19 cellular contexts compared by ENCODE assay signal in the genomic region with DNA sequence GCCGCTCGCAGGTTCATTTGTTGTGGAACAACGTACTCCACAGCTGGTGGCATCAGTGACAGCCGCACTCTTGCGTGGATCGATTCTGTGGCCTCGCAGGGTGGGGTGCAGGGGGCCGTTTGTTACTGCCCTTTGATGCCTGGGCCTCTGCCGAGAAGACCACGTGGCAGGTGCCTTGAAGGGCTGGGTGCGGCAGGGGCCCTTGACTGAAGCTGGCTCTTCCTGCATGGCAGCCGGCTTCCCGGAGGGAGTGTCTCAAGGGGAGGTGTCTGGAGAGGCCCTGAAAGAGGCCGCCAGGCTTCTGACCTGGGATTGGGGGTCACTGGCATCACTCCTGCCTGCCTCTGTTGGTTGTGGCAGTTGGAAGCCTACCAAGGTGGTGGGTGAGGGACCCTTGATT. TPM values are rescaled to one million over a fixed set of nuclear protein-coding genes. Genes with fewer than 3 reads are reported as not detected.
A peak's percentile ranks its signal among the peaks of the same experiment; 100 is the strongest.
DNase-seq lines count a peak whose midpoint lies in the region; ATAC-seq and TF ChIP-seq lines count a peak whose summit lies in the region.
"Had no signal": no experiment of that assay in that cellular context is flagged by ENCODE, and none has a peak within 500 bp of the region (broad histone marks: within the 10 kb centered on the region; RNA-seq: fewer than 3 reads in every experiment).

No MANE protein-coding gene starts in this region.

- intact Hi-C loops in esophagus squamous epithelium (cut with DNase I) (no loop called here), posterior vena cava (cut with DNase I) (no loop called here)

- no peak for TF ChIP-seq POLR2A in esophagus squamous epithelium (IDR thresholded peaks at IDR 0.05)

- DNase-seq in RWPE1 (ENCODE audit: low spot score) (no peak), esophagus squamous epithelium (lab: John Stamatoyannopoulos, UW) (no peak), neural crest cell (ENCODE audit: low read depth, low spot score) (no peak), posterior vena cava (ENCODE audit: low spot score) (no peak)
- DNase-seq in stimulated activated naive CD8-positive, alpha-beta T cell treated with anti-CD3 and anti-CD28 coated beads, Interleukin-15, amount 100 ng/mL, for 72 hours, result no peak
- DNase-seq: activated CD4-positive, alpha-beta T cell treated with anti-CD3 and anti-CD28 coated beads for 4 hours; cortex of kidney; KG1; MV-4-11; naive thymus-derived CD4-positive, alpha-beta T cell; NCI-H1694 treated with DMSO at 0.1 percent for 48 hours; NCI-H524; stimulated activated CD4-positive, alpha-beta T cell treated with anti-CD3 and anti-CD28 coated beads, Interleukin-15, amount 100 ng/mL, for 24 hours had no signal

- H3K36me3 ChIP-seq in esophagus squamous epithelium (peaks cover 0 to 45% (median 6%) of the 10 kb centered on the region in 3 donors), subcutaneous abdominal adipose tissue (ENCODE audit: control insufficient read depth in 5 of 5, insufficient read depth in 5 of 5, low read length in 5 of 5) (peaks cover 0 to 36% (median 17%) of the 10 kb centered on the region in 5 donors)
- H3K36me3 ChIP-seq: brain microvascular endothelial cell, prostate gland had no signal

- no peak overlapping the region for H3K9ac ChIP-seq in subcutaneous abdominal adipose tissue (ENCODE audit: low read length in 5 of 5)

- WGBS in esophagus squamous epithelium, 2 donors, result no CpG with 5 or more reads among the region's 14 CpGs

- H3K4me3 ChIP-seq in esophagus squamous epithelium (no peak overlapping the region), subcutaneous abdominal adipose tissue (ENCODE audit: low read depth in 1 of 5, low read length in 5 of 5) (no peak overlapping the region)
- H3K4me3 ChIP-seq: prostate gland, tibial nerve had no signal

- peak overlapping the region; percentile 3; the same call in 1 of the 2 replicates for H3K27ac ChIP-seq in RWPE1
- peak overlapping the region; percentile 77 to 89 (median 82) for H3K27ac ChIP-seq in esophagus squamous epithelium
- peak overlapping the region; percentile 60 for H3K27ac ChIP-seq in subcutaneous abdominal adipose tissue (ENCODE audit: low read depth, low read length)
- H3K27ac ChIP-seq: brain microvascular endothelial cell, prostate gland had no signal

- H3K36me3 Mint-ChIP-seq in neural crest cell (ENCODE audit: low read depth), result peaks cover 8% of the 10 kb centered on the region

- ATAC-seq in stimulated activated naive CD8-positive, alpha-beta T cell treated with anti-CD3 and anti-CD28 coated beads, Interleukin-15, amount 100 ng/mL, for 72 hours, result no peak
- no peak for ATAC-seq in GM21360 (IDR thresholded peaks at IDR 0.05; ENCODE audit: unreplicated experiment)
- ATAC-seq: left lobe of liver; naive thymus-derived CD4-positive, alpha-beta T cell had no signal

- no peaks in the 10 kb centered on the region for H3K9me3 ChIP-seq in esophagus squamous epithelium
- no peaks in the 10 kb centered on the region for H3K9me3 ChIP-seq in subcutaneous abdominal adipose tissue (ENCODE audit: control insufficient read depth in 5 of 5, low read length in 5 of 5)
- H3K9me3 ChIP-seq: prostate gland, tibial nerve had no signal

- POLR2A ChIA-PET in RWPE1 (lab: Yijun Ruan, JAX; ENCODE audit: low non-redundant PET), result no interaction called here

- peak overlapping the region; percentile 67 for H3K27ac Mint-ChIP-seq in neural crest cell (ENCODE audit: unreplicated experiment)
- H3K27ac Mint-ChIP-seq in stimulated activated naive CD8-positive, alpha-beta T cell treated with anti-CD3 and anti-CD28 coated beads, Interleukin-15, amount 100 ng/mL, for 72 hours, result no peak overlapping the region
- H3K27ac Mint-ChIP-seq: naive thymus-derived CD4-positive, alpha-beta T cell had no signal

- H3K9me3 Mint-ChIP-seq in neural crest cell, result no peaks in the 10 kb centered on the region
- H3K9me3 Mint-ChIP-seq in stimulated activated naive CD8-positive, alpha-beta T cell treated with anti-CD3 and anti-CD28 coated beads, Interleukin-15, amount 100 ng/mL, for 72 hours, result no peaks in the 10 kb centered on the region
- H3K9me3 Mint-ChIP-seq: naive thymus-derived CD4-positive, alpha-beta T cell had no signal

- H3K27me3 Mint-ChIP-seq in neural crest cell (ENCODE audit: low read depth), result no peaks in the 10 kb centered on the region
- no peaks in the 10 kb centered on the region for H3K27me3 Mint-ChIP-seq in stimulated activated naive CD8-positive, alpha-beta T cell treated with anti-CD3 and anti-CD28 coated beads, Interleukin-15, amount 100 ng/mL, for 72 hours
- H3K27me3 Mint-ChIP-seq: naive thymus-derived CD4-positive, alpha-beta T cell had no signal

- no peak overlapping the region for H3K4me3 Mint-ChIP-seq in neural crest cell
- H3K4me3 Mint-ChIP-seq in stimulated activated naive CD8-positive, alpha-beta T cell treated with anti-CD3 and anti-CD28 coated beads, Interleukin-15, amount 100 ng/mL, for 72 hours, result no peak overlapping the region
- H3K4me3 Mint-ChIP-seq: naive thymus-derived CD4-positive, alpha-beta T cell had no signal

- peaks cover 18 to 53% (median 23%) of the 10 kb centered on the region in 3 donors for H3K4me1 ChIP-seq in esophagus squamous epithelium
- peaks cover 0 to 20% (median 0%) of the 10 kb centered on the region in 5 donors for H3K4me1 ChIP-seq in subcutaneous abdominal adipose tissue (ENCODE audit: control insufficient read depth in 5 of 5, insufficient read depth in 5 of 5, low read length in 5 of 5)
- H3K4me1 ChIP-seq: prostate gland had no signal

- H3K27me3 ChIP-seq in esophagus squamous epithelium, result no peaks in the 10 kb centered on the region
- H3K27me3 ChIP-seq in subcutaneous abdominal adipose tissue (ENCODE audit: control insufficient read depth in 5 of 5, insufficient read depth in 4 of 5, low read length in 5 of 5), result no peaks in the 10 kb centered on the region
- H3K27me3 ChIP-seq: brain microvascular endothelial cell, tibial nerve had no signal

- CTCF ChIA-PET in RWPE1 (lab: Yijun Ruan, JAX), result no interaction called here

- peaks cover 12% of the 10 kb centered on the region for H3K4me1 Mint-ChIP-seq in neural crest cell
- H3K4me1 Mint-ChIP-seq in stimulated activated naive CD8-positive, alpha-beta T cell treated with anti-CD3 and anti-CD28 coated beads, Interleukin-15, amount 100 ng/mL, for 72 hours, result no peaks in the 10 kb centered on the region

- TF ChIP-seq CTCF in RWPE1 (conservative IDR thresholded peaks at IDR 0.05; ENCODE audit: low read depth), result no peak
- TF ChIP-seq CTCF in esophagus squamous epithelium (IDR thresholded peaks at IDR 0.05), result no peak
- no peak for TF ChIP-seq CTCF in neural crest cell (conservative IDR thresholded peaks at IDR 0.05)

RNA-seq across cellular contexts. Expression of gene TBCD, which starts 43.8 kb away (rescaled TPM):
- total RNA-seq in esophagus squamous epithelium, result 10 to 100 TPM; 38.8 to 58.3 (median 55.0) TPM
- 155 and 166 TPM in 2 replicates for total RNA-seq in neural crest cell
- total RNA-seq in posterior vena cava, result 10 to 100 TPM; 72.5 to 80.5 TPM

RNA-seq across cellular contexts. Expression of gene ZNF750, which starts 44.2 kb away (rescaled TPM):
- total RNA-seq in esophagus squamous epithelium (100 to 1,000 TPM in 2 of 4 donors, 10 to 100 TPM in 2; 55.4 to 253 (median 96.8) TPM), neural crest cell (not detected in 2 replicates), posterior vena cava (not detected)
- total RNA-seq: naive thymus-derived CD4-positive, alpha-beta T cell; tibial nerve had no signal

Comparison
In these comparisons a context has a peak if more than half of its experiments do, and no peak if none do; other contexts are left out.
1. H3K27ac ChIP-seq: peak in every context shown above with its lines; median percentile 82 in esophagus squamous epithelium; 60 in subcutaneous abdominal adipose tissue; 3 in RWPE1.
2. RNA of gene ZNF750, which starts 44.2 kb away (total RNA-seq): 55.4 to 253 TPM in esophagus squamous epithelium; not detected in posterior vena cava and not detected in neural crest cell; every median in the first group is over 10 times any median in the second.